In the genomic region with DNA sequence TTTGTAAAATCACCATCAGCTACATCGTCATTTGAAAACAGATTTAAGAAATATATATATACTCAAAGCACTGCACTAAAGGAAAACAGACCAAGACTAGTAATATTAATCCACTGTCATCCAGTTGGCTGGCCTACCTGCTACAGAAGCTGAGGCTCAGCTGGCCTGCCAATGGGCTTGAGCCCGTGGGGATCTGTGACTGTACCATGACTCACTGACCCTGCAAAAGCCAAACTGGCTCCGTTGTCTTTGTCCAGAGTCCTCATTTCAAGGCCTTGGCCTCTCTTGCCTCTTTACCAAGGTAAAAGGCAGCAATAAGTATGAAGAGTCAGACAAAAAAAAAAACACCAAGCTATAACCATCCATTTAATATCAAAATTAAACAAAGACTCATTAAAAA, we compare ENCODE assay signal across 15 cellular contexts.
DNase-seq lines count a peak whose midpoint lies in the region; ATAC-seq and TF ChIP-seq lines count a peak whose summit lies in the region.
"Had no signal": no experiment of that assay in that cellular context is flagged by ENCODE, and none has a peak within 500 bp of the region (broad histone marks: within the 10 kb centered on the region; RNA-seq: fewer than 3 reads in every experiment).

No MANE protein-coding gene starts in this region.

- no peak overlapping the region for H3K4me2 ChIP-seq in SK-N-SH

- TF ChIP-seq CTCF in SK-N-SH (IDR thresholded peaks at IDR 0.05), result no peak
- no peak for TF ChIP-seq CTCF in psoas muscle (IDR thresholded peaks at IDR 0.05)

- no peaks in the 10 kb centered on the region for H3F3A ChIP-seq in SK-N-SH (replicated peaks; ENCODE audit: insufficient read depth)

- H3K4me3 ChIP-seq in SK-N-SH (ENCODE audit: low read depth in 2 of 2, low read length in 1 of 2) (no peak overlapping the region), psoas muscle (no peak overlapping the region)

- H2AFZ ChIP-seq in SK-N-SH (ENCODE audit: low read depth), result peak overlapping the region; percentile 19; the same call in 1 of the 2 replicates

- no peaks in the 10 kb centered on the region for H3K36me3 Mint-ChIP-seq in activated CD8-positive, alpha-beta memory T cell treated with anti-CD3 and anti-CD28 coated beads, Interleukin-2, amount 10 ng/mL, durations not matched to agents 7 days and 5 days
- H3K36me3 Mint-ChIP-seq: natural killer cell had no signal

- no peak overlapping the region for H3K27ac Mint-ChIP-seq in activated CD8-positive, alpha-beta memory T cell treated with anti-CD3 and anti-CD28 coated beads, Interleukin-2, amount 10 ng/mL, durations not matched to agents 7 days and 5 days
- H3K27ac Mint-ChIP-seq: activated T-helper 2 cell treated with anti-CD3 and anti-CD28 coated beads, Interferon-gamma antibody, Interleukin-2, Interleukin-4, amounts not matched to agents 10 μg/mL and 5 μg/mL and 100 μg/mL, durations not matched to agents 14 hours and 24 hours and 36 hours; CD4-positive, alpha-beta T cell; natural killer cell; T-helper 17 cell had no signal

- TF ChIP-seq EP300 in SK-N-SH (IDR thresholded peaks at IDR 0.05; ENCODE audit: borderline replicate concordance in 1 of 2, low read depth in 1 of 2, low read length in 1 of 2), result no peak

- H4K20me1 ChIP-seq in SK-N-SH (ENCODE audit: insufficient read depth), result no peaks in the 10 kb centered on the region

- no peak overlapping the region for H3K4me3 Mint-ChIP-seq in activated CD8-positive, alpha-beta memory T cell treated with anti-CD3 and anti-CD28 coated beads, Interleukin-2, amount 10 ng/mL, durations not matched to agents 7 days and 5 days
- H3K4me3 Mint-ChIP-seq: CD4-positive, alpha-beta T cell; natural killer cell; T-helper 17 cell had no signal

- ATAC-seq in psoas muscle (peak in 2 of 4 donors; percentile 83 to 85), GM19452 (IDR thresholded peaks at IDR 0.05; ENCODE audit: unreplicated experiment) (no peak)
- ATAC-seq in activated CD8-positive, alpha-beta memory T cell treated with anti-CD3 and anti-CD28 coated beads, Interleukin-2, amount 10 ng/mL, durations not matched to agents 7 days and 5 days, result no peak
- ATAC-seq: natural killer cell, T-helper 17 cell had no signal

- CTCF ChIA-PET in SK-N-SH (lab: Yijun Ruan, JAX), result interaction anchor here (1.3 to 1.6 kb wide), 2 partner anchors 8 to 11 kb away, joined by 3 to 4 read pairs; no protein-coding TSS in a partner anchor
- CTCF ChIA-PET in activated CD8-positive, alpha-beta memory T cell treated with anti-CD3 and anti-CD28 coated beads, Interleukin-2, amount 10 ng/mL, durations not matched to agents 7 days and 5 days (lab: Charles Lee), result no interaction called here

- H3K27me3 Mint-ChIP-seq in activated CD8-positive, alpha-beta memory T cell treated with anti-CD3 and anti-CD28 coated beads, Interleukin-2, amount 10 ng/mL, durations not matched to agents 7 days and 5 days, result peaks cover 19% of the 10 kb centered on the region

- peak; percentile 64 for DNase-seq in HCEC 1CT
- DNase-seq in SK-N-SH, result no peak
- peak; percentile 60 for DNase-seq in fibroblast of peridontal ligament (ENCODE audit: extremely low read depth)
- peak; percentile 68 to 75 for DNase-seq in psoas muscle
- DNase-seq in AML-193 (lab: John Stamatoyannopoulos, UW), result no peak
- DNase-seq in activated CD8-positive, alpha-beta memory T cell treated with anti-CD3 and anti-CD28 coated beads, Interleukin-2, amount 10 ng/mL, durations not matched to agents 7 days and 5 days, result no peak
- no peak for DNase-seq in UCSD-AML1 (lab: John Stamatoyannopoulos, UW; ENCODE audit: unreplicated experiment)
- DNase-seq: activated CD4-positive, alpha-beta T cell treated with anti-CD3 and anti-CD28 coated beads, Interleukin-2, amount 50 U/mL, for 48 hours; CD4-positive, alpha-beta T cell; natural killer cell; NCI-H2171 treated with DMSO at 0.1 percent for 48 hours; small intestine; T-helper 17 cell had no signal

- intact Hi-C loops in psoas muscle (cut with DNase I), result no loop called here

- H3K9me3 ChIP-seq in SK-N-SH, result no peaks in the 10 kb centered on the region
- H3K9me3 ChIP-seq in psoas muscle, result no peaks in the 10 kb centered on the region

- H3K9me3 Mint-ChIP-seq in activated CD8-positive, alpha-beta memory T cell treated with anti-CD3 and anti-CD28 coated beads, Interleukin-2, amount 10 ng/mL, durations not matched to agents 7 days and 5 days (ENCODE audit: low read depth), result no peaks in the 10 kb centered on the region
- H3K9me3 Mint-ChIP-seq: activated T-helper 2 cell treated with anti-CD3 and anti-CD28 coated beads, Interferon-gamma antibody, Interleukin-2, Interleukin-4, amounts not matched to agents 10 μg/mL and 5 μg/mL and 100 μg/mL, durations not matched to agents 14 hours and 24 hours and 36 hours; CD4-positive, alpha-beta T cell; natural killer cell had no signal

- no peak overlapping the region for H3K9ac ChIP-seq in SK-N-SH

- H3K9me2 ChIP-seq in SK-N-SH, result no peaks in the 10 kb centered on the region

- 0 out of 4 replicates have a peak overlapping the region, but pooled peaks of 1 of the 2 experiments have one; percentile 16 for H3K27ac ChIP-seq in SK-N-SH (ENCODE audit: low read depth in 2 of 2, low read length in 1 of 2)
- H3K27ac ChIP-seq in psoas muscle, result no peak overlapping the region

- no peaks in the 10 kb centered on the region for H3K27me3 ChIP-seq in SK-N-SH (ENCODE audit: insufficient read depth)
- no peaks in the 10 kb centered on the region for H3K27me3 ChIP-seq in psoas muscle (ENCODE audit: insufficient read depth in 3 of 3, low read length in 2 of 3)

- H3K79me2 ChIP-seq in SK-N-SH (ENCODE audit: insufficient read depth), result no peaks in the 10 kb centered on the region

- TF ChIP-seq RAD21 in SK-N-SH (IDR thresholded peaks at IDR 0.05; ENCODE audit: low read length), result no peak

- POLR2A ChIA-PET in SK-N-SH (lab: Yijun Ruan, JAX), result no interaction called here

- H3K4me1 Mint-ChIP-seq in activated CD8-positive, alpha-beta memory T cell treated with anti-CD3 and anti-CD28 coated beads, Interleukin-2, amount 10 ng/mL, durations not matched to agents 7 days and 5 days, result no peaks in the 10 kb centered on the region
- H3K4me1 Mint-ChIP-seq: natural killer cell, T-helper 17 cell had no signal

- WGBS in SK-N-SH (ENCODE audit: low lambda C conversion rate), result 41% methylated on average over 3 of the region's 3 CpGs
- 41 to 53% (median 46%) methylated on average over 3 of the region's 3 CpGs for WGBS in psoas muscle, 3 donors

- H3K4me1 ChIP-seq in SK-N-SH (ENCODE audit: control insufficient read depth in 1 of 2, insufficient read depth in 2 of 2, low read depth in 1 of 2, low read length in 1 of 2) (peaks cover 4 to 5% of the 10 kb centered on the region in 2 experiments; a peak in 2 of 4 replicates), psoas muscle (no peaks in the 10 kb centered on the region)

- H3K36me3 ChIP-seq in SK-N-SH (replicated peaks in 1 of 2; ENCODE audit: control insufficient read depth in 1 of 2, insufficient read depth in 2 of 2, low read length in 1 of 2) (no peaks in the 10 kb centered on the region), psoas muscle (ENCODE audit: insufficient read depth in 1 of 2, low read depth in 1 of 2) (no peaks in the 10 kb centered on the region)

TF ChIP-seq in SK-N-SH, 30 proteins besides CTCF, POLR2A, EP300 and RAD21 (continues in another document):
- TF ChIP-seq RFX5 (IDR thresholded peaks at IDR 0.05; ENCODE audit: low read length), result no peak
- TF ChIP-seq, protein P1, sequence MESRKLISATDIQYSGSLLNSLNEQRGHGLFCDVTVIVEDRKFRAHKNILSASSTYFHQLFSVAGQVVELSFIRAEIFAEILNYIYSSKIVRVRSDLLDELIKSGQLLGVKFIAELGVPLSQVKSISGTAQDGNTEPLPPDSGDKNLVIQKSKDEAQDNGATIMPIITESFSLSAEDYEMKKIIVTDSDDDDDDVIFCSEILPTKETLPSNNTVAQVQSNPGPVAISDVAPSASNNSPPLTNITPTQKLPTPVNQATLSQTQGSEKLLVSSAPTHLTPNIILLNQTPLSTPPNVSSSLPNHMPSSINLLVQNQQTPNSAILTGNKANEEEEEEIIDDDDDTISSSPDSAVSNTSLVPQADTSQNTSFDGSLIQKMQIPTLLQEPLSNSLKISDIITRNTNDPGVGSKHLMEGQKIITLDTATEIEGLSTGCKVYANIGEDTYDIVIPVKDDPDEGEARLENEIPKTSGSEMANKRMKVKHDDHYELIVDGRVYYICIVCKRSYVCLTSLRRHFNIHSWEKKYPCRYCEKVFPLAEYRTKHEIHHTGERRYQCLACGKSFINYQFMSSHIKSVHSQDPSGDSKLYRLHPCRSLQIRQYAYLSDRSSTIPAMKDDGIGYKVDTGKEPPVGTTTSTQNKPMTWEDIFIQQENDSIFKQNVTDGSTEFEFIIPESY (IDR thresholded peaks at IDR 0.05; ENCODE audit: borderline replicate concordance, low read depth), result no peak
- TF ChIP-seq, protein P2, sequence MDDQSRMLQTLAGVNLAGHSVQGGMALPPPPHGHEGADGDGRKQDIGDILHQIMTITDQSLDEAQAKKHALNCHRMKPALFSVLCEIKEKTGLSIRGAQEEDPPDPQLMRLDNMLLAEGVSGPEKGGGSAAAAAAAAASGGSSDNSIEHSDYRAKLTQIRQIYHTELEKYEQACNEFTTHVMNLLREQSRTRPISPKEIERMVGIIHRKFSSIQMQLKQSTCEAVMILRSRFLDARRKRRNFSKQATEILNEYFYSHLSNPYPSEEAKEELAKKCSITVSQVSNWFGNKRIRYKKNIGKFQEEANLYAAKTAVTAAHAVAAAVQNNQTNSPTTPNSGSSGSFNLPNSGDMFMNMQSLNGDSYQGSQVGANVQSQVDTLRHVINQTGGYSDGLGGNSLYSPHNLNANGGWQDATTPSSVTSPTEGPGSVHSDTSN (IDR thresholded peaks at IDR 0.05), result peak; percentile 35
- TF ChIP-seq, protein P3, sequence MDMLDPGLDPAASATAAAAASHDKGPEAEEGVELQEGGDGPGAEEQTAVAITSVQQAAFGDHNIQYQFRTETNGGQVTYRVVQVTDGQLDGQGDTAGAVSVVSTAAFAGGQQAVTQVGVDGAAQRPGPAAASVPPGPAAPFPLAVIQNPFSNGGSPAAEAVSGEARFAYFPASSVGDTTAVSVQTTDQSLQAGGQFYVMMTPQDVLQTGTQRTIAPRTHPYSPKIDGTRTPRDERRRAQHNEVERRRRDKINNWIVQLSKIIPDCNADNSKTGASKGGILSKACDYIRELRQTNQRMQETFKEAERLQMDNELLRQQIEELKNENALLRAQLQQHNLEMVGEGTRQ (IDR thresholded peaks at IDR 0.05; ENCODE audit: borderline replicate concordance, low read depth, low read length), result no peak
- TF ChIP-seq EZH2phosphoT487 (IDR thresholded peaks at IDR 0.05; ENCODE audit: borderline replicate concordance, low read depth), result no peak
- no peak for TF ChIP-seq ELF1 (IDR thresholded peaks at IDR 0.05)
- TF ChIP-seq POLR2AphosphoS5 (IDR thresholded peaks at IDR 0.05; ENCODE audit: low read depth, low read length), result no peak
- no peak for TF ChIP-seq MEF2A (IDR thresholded peaks at IDR 0.05; ENCODE audit: borderline replicate concordance, low read depth)
- TF ChIP-seq FOSL2 (IDR thresholded peaks at IDR 0.05; ENCODE audit: borderline replicate concordance, low read depth), result peak; percentile 73; the same call in 1 of the 2 replicates
- no peak for TF ChIP-seq FOXJ3 (CRISPR knock-in tag; IDR thresholded peaks at IDR 0.05)
- TF ChIP-seq CHD2 (IDR thresholded peaks at IDR 0.05; ENCODE audit: low read length, partially characterized antibody), result no peak
- peak; percentile 23; the same call in 1 of the 2 replicates for TF ChIP-seq NFIC (IDR thresholded peaks at IDR 0.05; ENCODE audit: borderline replicate concordance)

Comparison
In these comparisons a context has a peak if more than half of its experiments do, and no peak if none do; other contexts are left out.
1. DNase-seq: peak in HCEC 1CT (single experiment), fibroblast of peridontal ligament (single experiment) and psoas muscle (2 of 2); none in SK-N-SH (single experiment), AML-193 (0 of 2), activated CD8-positive, alpha-beta memory T cell treated with anti-CD3 and anti-CD28 coated beads, Interleukin-2, amount 10 ng/mL, durations not matched to agents 7 days and 5 days (single experiment) and UCSD-AML1 (single experiment).